1 cellular context compared by ENCODE assay signal in the genomic region with DNA sequence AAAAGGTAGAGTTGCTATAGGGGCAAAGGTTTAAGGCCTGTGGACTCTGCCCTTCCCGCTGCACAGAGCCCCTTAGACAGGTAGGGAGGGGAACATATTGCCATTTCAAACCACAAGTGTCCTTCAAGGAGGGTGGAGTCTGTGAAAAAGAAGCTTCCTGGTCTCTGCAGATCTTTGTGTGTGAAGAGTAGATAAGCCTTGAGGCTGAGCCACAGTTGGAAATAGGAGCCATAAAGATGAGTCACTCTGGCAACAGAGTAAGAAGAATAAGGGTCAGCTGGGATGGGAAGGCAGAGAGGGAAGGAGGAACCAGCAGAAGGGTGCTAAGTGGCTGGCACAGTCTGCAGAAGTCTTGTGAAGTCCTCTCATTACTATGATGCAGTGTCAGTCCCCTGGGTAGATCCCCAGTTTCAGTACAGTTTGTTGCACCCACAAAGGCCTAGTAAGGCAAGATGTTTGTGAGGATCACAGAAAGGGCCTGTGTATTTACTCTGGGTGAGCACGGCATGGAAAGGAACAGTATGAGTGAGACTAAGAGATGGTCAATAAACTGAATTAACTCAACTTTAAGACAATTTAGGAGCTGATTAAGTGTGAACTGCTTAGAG.
A peak's percentile ranks its signal among the peaks of the same experiment; 100 is the strongest.
TF ChIP-seq lines count a peak whose summit lies in the region.

No MANE protein-coding gene starts in this region.

TF ChIP-seq in K562, 482 proteins besides CTCF, POLR2A, EP300 and RAD21 (continued from another document):
- TF ChIP-seq, protein P1, sequence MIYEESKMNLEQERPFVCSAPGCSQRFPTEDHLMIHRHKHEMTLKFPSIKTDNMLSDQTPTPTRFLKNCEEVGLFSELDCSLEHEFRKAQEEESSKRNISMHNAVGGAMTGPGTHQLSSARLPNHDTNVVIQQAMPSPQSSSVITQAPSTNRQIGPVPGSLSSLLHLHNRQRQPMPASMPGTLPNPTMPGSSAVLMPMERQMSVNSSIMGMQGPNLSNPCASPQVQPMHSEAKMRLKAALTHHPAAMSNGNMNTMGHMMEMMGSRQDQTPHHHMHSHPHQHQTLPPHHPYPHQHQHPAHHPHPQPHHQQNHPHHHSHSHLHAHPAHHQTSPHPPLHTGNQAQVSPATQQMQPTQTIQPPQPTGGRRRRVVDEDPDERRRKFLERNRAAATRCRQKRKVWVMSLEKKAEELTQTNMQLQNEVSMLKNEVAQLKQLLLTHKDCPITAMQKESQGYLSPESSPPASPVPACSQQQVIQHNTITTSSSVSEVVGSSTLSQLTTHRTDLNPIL (CRISPR knock-in tag; IDR thresholded peaks at IDR 0.05): no peak
- peak; percentile 72; the same call in 1 of the 2 replicates for TF ChIP-seq TRIM28 (IDR thresholded peaks at IDR 0.05)
- TF ChIP-seq RHOXF2B (CRISPR knock-in tag; conservative IDR thresholded peaks at IDR 0.05): no peak
- TF ChIP-seq PHF8 (IDR thresholded peaks at IDR 0.05; ENCODE audit: borderline replicate concordance, low read length): peak; percentile 52; the same call in 1 of the 2 replicates
- peak; percentile 100 for TF ChIP-seq SMARCE1 (IDR thresholded peaks at IDR 0.05)
- no peak for TF ChIP-seq BRCA1 (IDR thresholded peaks at IDR 0.05)
- no peak for TF ChIP-seq BRCA1 (CRISPR knock-in tag; IDR thresholded peaks at IDR 0.05)
- no peak for TF ChIP-seq ADNP (tag; IDR thresholded peaks at IDR 0.05)
- peak; percentile 80 to 92; a peak in 3 of 4 replicates for TF ChIP-seq FOXA3 (CRISPR knock-in tag; conservative IDR thresholded peaks at IDR 0.05 in 1 of 2, IDR thresholded peaks at IDR 0.05 in 1 of 2)
- TF ChIP-seq NR4A1 (CRISPR knock-in tag; IDR thresholded peaks at IDR 0.05): no peak
- TF ChIP-seq NR4A1 (tag; IDR thresholded peaks at IDR 0.05): no peak; the same call in 1 of the 2 replicates
- TF ChIP-seq ZNF75A (CRISPR knock-in tag; IDR thresholded peaks at IDR 0.05): no peak
- TF ChIP-seq RBM25 (IDR thresholded peaks at IDR 0.05; ENCODE audit: low read depth, low read length, severe bottlenecking): no peak
- peak; percentile 44 for TF ChIP-seq RBFOX2 (IDR thresholded peaks at IDR 0.05; ENCODE audit: low read depth, low read length)
- TF ChIP-seq ZKSCAN1 (IDR thresholded peaks at IDR 0.05; ENCODE audit: low read depth, low read length): 0 out of 2 replicates have a peak, but pooled peaks have one; percentile 11
- no peak for TF ChIP-seq DIDO1 (tag; IDR thresholded peaks at IDR 0.05; ENCODE audit: low read depth)
- TF ChIP-seq ZNF253 (CRISPR knock-in tag; conservative IDR thresholded peaks at IDR 0.05): no peak
- TF ChIP-seq L3MBTL2 (IDR thresholded peaks at IDR 0.05): peak; percentile 67
- TF ChIP-seq FOXM1 (IDR thresholded peaks at IDR 0.05; ENCODE audit: low read depth): peak; percentile 88
- TF ChIP-seq FOXM1 (CRISPR knock-in tag; IDR thresholded peaks at IDR 0.05; ENCODE audit: low read depth): no peak
- 0 out of 2 replicates have a peak, but pooled peaks have one; percentile 72 for TF ChIP-seq FOXK1 (CRISPR knock-in tag; IDR thresholded peaks at IDR 0.05; ENCODE audit: borderline replicate concordance)
- TF ChIP-seq RB1 (IDR thresholded peaks at IDR 0.05; ENCODE audit: low read depth): peak; percentile 54; the same call in 1 of the 2 replicates
- TF ChIP-seq NBN (IDR thresholded peaks at IDR 0.05; ENCODE audit: low read depth): peak; percentile 96
- peak; percentile 98 for TF ChIP-seq TEAD4 (IDR thresholded peaks at IDR 0.05; ENCODE audit: low read length)
- TF ChIP-seq TEAD4 (CRISPR knock-in tag; IDR thresholded peaks at IDR 0.05; ENCODE audit: borderline replicate concordance): no peak
- TF ChIP-seq, protein P2, sequence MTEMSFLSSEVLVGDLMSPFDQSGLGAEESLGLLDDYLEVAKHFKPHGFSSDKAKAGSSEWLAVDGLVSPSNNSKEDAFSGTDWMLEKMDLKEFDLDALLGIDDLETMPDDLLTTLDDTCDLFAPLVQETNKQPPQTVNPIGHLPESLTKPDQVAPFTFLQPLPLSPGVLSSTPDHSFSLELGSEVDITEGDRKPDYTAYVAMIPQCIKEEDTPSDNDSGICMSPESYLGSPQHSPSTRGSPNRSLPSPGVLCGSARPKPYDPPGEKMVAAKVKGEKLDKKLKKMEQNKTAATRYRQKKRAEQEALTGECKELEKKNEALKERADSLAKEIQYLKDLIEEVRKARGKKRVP (CRISPR knock-in tag; IDR thresholded peaks at IDR 0.05): peak; percentile 43
- TF ChIP-seq, protein P3, sequence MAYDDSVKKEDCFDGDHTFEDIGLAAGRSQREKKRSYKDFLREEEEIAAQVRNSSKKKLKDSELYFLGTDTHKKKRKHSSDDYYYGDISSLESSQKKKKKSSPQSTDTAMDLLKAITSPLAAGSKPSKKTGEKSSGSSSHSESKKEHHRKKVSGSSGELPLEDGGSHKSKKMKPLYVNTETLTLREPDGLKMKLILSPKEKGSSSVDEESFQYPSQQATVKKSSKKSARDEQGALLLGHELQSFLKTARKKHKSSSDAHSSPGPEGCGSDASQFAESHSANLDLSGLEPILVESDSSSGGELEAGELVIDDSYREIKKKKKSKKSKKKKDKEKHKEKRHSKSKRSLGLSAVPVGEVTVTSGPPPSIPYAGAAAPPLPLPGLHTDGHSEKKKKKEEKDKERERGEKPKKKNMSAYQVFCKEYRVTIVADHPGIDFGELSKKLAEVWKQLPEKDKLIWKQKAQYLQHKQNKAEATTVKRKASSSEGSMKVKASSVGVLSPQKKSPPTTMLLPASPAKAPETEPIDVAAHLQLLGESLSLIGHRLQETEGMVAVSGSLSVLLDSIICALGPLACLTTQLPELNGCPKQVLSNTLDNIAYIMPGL (CRISPR knock-in tag; IDR thresholded peaks at IDR 0.05): no peak
- TF ChIP-seq RNF2 (IDR thresholded peaks at IDR 0.05): peak; percentile 92
- TF ChIP-seq, protein P4, sequence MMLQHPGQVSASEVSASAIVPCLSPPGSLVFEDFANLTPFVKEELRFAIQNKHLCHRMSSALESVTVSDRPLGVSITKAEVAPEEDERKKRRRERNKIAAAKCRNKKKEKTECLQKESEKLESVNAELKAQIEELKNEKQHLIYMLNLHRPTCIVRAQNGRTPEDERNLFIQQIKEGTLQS (IDR thresholded peaks at IDR 0.05): peak; percentile 99
- TF ChIP-seq, protein P4 (CRISPR knock-in tag; conservative IDR thresholded peaks at IDR 0.05): peak; percentile 97
TF ChIP-seq in K562: peak in this region for 181.
